In the genomic region with DNA sequence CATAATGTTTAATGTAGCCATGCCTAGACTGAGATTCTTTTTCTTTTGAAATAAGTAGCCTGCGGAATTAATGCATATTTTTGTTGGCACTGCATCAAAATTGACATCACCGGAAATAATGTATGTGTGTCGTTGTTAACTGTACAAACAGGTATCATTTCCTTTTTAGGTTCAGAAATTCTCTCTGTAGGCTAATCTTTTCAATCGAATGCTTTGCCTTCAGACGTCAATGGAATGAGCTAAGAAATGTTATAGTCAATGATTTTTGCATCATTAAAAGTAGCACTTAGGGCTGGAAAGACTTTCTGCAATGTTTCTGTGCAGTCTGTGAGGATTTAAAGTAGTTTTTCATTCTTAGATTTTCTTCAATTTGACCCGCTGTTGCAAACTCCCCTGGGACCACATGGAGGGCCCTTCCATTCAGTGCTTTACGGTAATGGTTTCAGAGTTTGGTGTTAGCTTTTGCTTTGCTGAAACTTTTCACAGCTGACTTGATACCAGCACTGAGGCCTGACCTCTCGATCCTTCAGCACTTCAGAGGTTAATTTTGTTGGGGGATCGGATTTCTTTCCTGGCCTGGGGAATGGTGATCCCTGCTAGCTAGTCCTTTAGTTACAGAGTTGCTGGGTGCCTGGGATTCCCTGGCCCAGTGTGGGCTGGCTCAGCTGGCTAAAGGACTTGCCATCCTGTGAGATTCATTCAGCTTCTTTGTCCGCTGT, we compare ENCODE assay signal across 9 cellular contexts.
A peak's percentile ranks its signal among the peaks of the same experiment; 100 is the strongest.
DNase-seq lines count a peak whose midpoint lies in the region; ATAC-seq and TF ChIP-seq lines count a peak whose summit lies in the region.
"Had no signal": no experiment of that assay in that cellular context is flagged by ENCODE, and none has a peak within 500 bp of the region (broad histone marks: within the 10 kb centered on the region; RNA-seq: fewer than 3 reads in every experiment).

No MANE protein-coding gene starts in this region.

- intact Hi-C loops in MCF 10A (cut with micrococcal nuclease): loop anchor here (1.0 to 2.0 kb wide), 4 partner anchors 9 to 71 kb away; no protein-coding TSS in a partner anchor

- TF ChIP-seq CTCF in MCF 10A (IDR thresholded peaks at IDR 0.05; ENCODE audit: unreplicated experiment) (no peak), thoracic aorta (IDR thresholded peaks at IDR 0.05) (no peak)

- H3K4me1 Mint-ChIP-seq in MCF 10A (ENCODE audit: insufficient read depth, unreplicated experiment): peaks cover 19% of the 10 kb centered on the region

- H3K9me3 ChIP-seq in iPS-18a (ENCODE audit: control insufficient read depth, low read depth, low read length): no peaks in the 10 kb centered on the region
- H3K9me3 ChIP-seq in thoracic aorta: no peaks in the 10 kb centered on the region

- peaks cover 59% of the 10 kb centered on the region for H3K4me1 ChIP-seq in iPS-18a (ENCODE audit: control insufficient read depth, low read depth, low read length)
- peaks cover 29 to 62% of the 10 kb centered on the region in 2 donors for H3K4me1 ChIP-seq in thoracic aorta (ENCODE audit: control insufficient read depth in 1 of 2, low read depth in 2 of 2)

- TSS peak; percentile 35 for BruUV-seq in MCF 10A (replicated peaks; lab: Mats Ljungman, UMichigan)

- H3K9me3 Mint-ChIP-seq in MCF 10A (ENCODE audit: unreplicated experiment): no peaks in the 10 kb centered on the region

- DNase-seq in DMS 273 (lab: John Stamatoyannopoulos, UW; ENCODE audit: unreplicated experiment): peak; percentile 18
- no peak for DNase-seq in DMS 273 treated with DMSO at 0.1 percent for 48 hours (lab: John Stamatoyannopoulos, UW)
- DNase-seq in MCF 10A (ENCODE audit: unreplicated experiment): peak; percentile 77
- no peak for DNase-seq in thoracic aorta (ENCODE audit: low spot score)
- no peak for DNase-seq in foreskin melanocyte
- no peak for DNase-seq in SW480 (ENCODE audit: low spot score)
- DNase-seq in T-helper 1 cell: no peak

- H3K36me3 ChIP-seq in iPS-18a (ENCODE audit: control insufficient read depth, low read depth, low read length) (no peaks in the 10 kb centered on the region), thoracic aorta (no peaks in the 10 kb centered on the region)

- POLR2A ChIA-PET in MCF 10A (lab: Yijun Ruan, JAX): interaction anchor here (0.6 to 23.4 kb wide), 17 partner anchors 10 to 366 kb away, joined by 3 to 691 read pairs (median 18); no protein-coding TSS in a partner anchor

- CTCF ChIA-PET in MCF 10A (lab: Yijun Ruan, JAX): interaction anchor here (0.7 to 11.4 kb wide), 19 partner anchors 10 to 403 kb away, joined by 3 to 100 read pairs (median 5); no protein-coding TSS in a partner anchor

- no peak overlapping the region for H3K27ac ChIP-seq in iPS-18a (ENCODE audit: low read length)
- no peak overlapping the region for H3K27ac ChIP-seq in thoracic aorta
- H3K27ac ChIP-seq: 22Rv1 had no signal

- H3K27me3 Mint-ChIP-seq in MCF 10A (ENCODE audit: insufficient read depth, unreplicated experiment): no peaks in the 10 kb centered on the region

- no peak for ATAC-seq in thoracic aorta (ENCODE audit: insufficient number of reproducible peaks, low FRiP score, low read depth)

- H3K27me3 ChIP-seq in iPS-18a (ENCODE audit: control insufficient read depth, insufficient read depth, low read length) (no peaks in the 10 kb centered on the region), thoracic aorta (replicated peaks; ENCODE audit: insufficient read depth) (no peaks in the 10 kb centered on the region)

- H3K4me3 Mint-ChIP-seq in MCF 10A (ENCODE audit: unreplicated experiment): peak overlapping the region; percentile 79

- H3K4me3 ChIP-seq in iPS-18a (ENCODE audit: low read length) (peak overlapping the region; percentile 67), thoracic aorta (peak overlapping the region; percentile 42)

- H3K9ac ChIP-seq in iPS-18a (ENCODE audit: low read length): peak overlapping the region; percentile 37

- peak overlapping the region; percentile 85 for H3K27ac Mint-ChIP-seq in MCF 10A (ENCODE audit: low read depth, unreplicated experiment)

- H3K36me3 Mint-ChIP-seq in MCF 10A (ENCODE audit: insufficient read depth, unreplicated experiment): peaks cover 22% of the 10 kb centered on the region

Comparison
In these comparisons a context has a peak if more than half of its experiments do, and no peak if none do; other contexts are left out.
1. DNase-seq: peak in DMS 273 (single experiment) and MCF 10A (single experiment); none in DMS 273 treated with DMSO at 0.1 percent for 48 hours (single experiment), thoracic aorta (single experiment), foreskin melanocyte (single experiment), SW480 (single experiment) and T-helper 1 cell (0 of 5).